In the genomic region with DNA sequence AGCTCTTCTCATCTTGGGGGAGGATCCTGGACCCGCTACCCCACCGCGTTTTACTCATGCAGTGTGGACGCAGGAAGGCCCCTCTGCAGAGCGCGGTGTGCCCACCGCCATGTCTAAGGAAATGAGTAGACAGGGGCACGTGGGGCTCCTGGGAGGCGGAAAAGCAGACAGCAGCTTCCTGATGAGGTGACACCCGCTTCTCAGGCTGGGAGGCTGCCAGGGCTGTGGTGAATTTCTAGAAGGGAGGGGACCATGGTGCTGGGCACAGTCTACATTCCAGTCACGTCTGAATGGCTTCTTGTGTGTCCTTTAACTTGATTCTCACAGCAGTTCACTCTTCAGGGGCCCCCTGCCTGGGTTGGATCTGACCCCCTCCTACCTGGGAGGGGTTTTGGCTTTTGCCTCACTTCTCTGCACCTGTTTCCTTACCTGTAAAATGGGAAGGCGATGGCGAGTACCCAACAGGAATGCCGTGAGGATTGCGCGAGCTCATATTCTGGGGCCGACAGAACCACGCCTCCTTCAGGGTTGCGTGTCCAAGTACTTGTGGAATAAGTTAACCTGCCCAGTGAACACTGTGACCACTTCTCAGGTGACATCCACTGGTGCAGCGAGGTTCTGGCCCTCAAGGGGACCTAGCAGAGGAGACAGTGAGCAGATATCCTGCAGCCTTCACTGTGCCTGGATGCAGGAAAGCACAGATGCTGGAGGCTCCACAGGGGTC, we compare ENCODE assay signal across 1 cellular context.
TF ChIP-seq lines count a peak whose summit lies in the region.

No MANE protein-coding gene starts in this region.

TF ChIP-seq in H1, 55 proteins besides CTCF, POLR2A, EP300 and RAD21:
- TF ChIP-seq SP2 (IDR thresholded peaks at IDR 0.05; ENCODE audit: low read length) (no peak), RXRA (IDR thresholded peaks at IDR 0.05; ENCODE audit: insufficient read depth, low read depth, low read length) (no peak), ZNF274 (IDR thresholded peaks at IDR 0.05; ENCODE audit: borderline replicate concordance, extremely low read depth, low read length) (no peak), ASH2L (IDR thresholded peaks at IDR 0.05; ENCODE audit: low read length) (no peak), JUN (IDR thresholded peaks at IDR 0.05; ENCODE audit: low read depth, low read length) (no peak), SIRT6 (IDR thresholded peaks at IDR 0.05; ENCODE audit: low read length) (no peak), TBP (IDR thresholded peaks at IDR 0.05; ENCODE audit: low read depth, low read length) (no peak)
